ENCODE assay signal across 34 cellular contexts in genomic region chr6:45984347-45984746, GRCh38. TPM values are rescaled to one million over a fixed set of nuclear protein-coding genes. Genes with fewer than 3 reads are reported as not detected.
"Had no signal": no experiment of that assay in that cellular context is flagged by ENCODE, and none has a peak within 500 bp of the region (broad histone marks: within the 10 kb centered on the region; RNA-seq: fewer than 3 reads in every experiment).

No MANE protein-coding gene starts in this region.

- H3K27ac Mint-ChIP-seq: activated B cell treated with CpG ODN at 0.5 μM for 24 hours; activated CD8-positive, alpha-beta T cell treated with anti-CD3 and anti-CD28 coated beads for 36 hours; activated naive CD4-positive, alpha-beta T cell treated with anti-CD3 and anti-CD28 coated beads for 36 hours; activated naive CD4-positive, alpha-beta T cell treated with anti-CD3 and anti-CD28 coated beads, Interleukin-2, amount 50 U/mL, for 24 hours; activated naive CD8-positive, alpha-beta T cell treated with anti-CD3 and anti-CD28 coated beads for 36 hours; activated naive CD8-positive, alpha-beta T cell treated with anti-CD3 and anti-CD28 coated beads, Interleukin-2, amount 50 U/mL, for 24 hours; activated T-helper 2 cell treated with anti-CD3 and anti-CD28 coated beads, Interferon-gamma antibody, Interleukin-2, Interleukin-4, amounts not matched to agents 10 μg/mL and 5 μg/mL and 100 μg/mL, durations not matched to agents 14 hours and 24 hours and 36 hours; T-helper 17 cell; T-helper 2 cell treated with Interferon-gamma antibody and Interleukin-4, amounts not matched to agents 5 μg/mL and 100 μg/mL, for 36 hours had no signal

- H3K36me3 Mint-ChIP-seq: activated naive CD8-positive, alpha-beta T cell treated with anti-CD3 and anti-CD28 coated beads for 36 hours had no signal

- H3K27ac ChIP-seq: adrenal gland, body of pancreas, epithelial cell of prostate, esophagus squamous epithelium, WERI-Rb-1 had no signal

- ATAC-seq: activated CD4-positive, CD25-positive, alpha-beta regulatory T cell treated with anti-CD3 and anti-CD28 coated beads, Interleukin-2, amount 50 U/mL, for 24 hours; activated CD8-positive, alpha-beta T cell treated with anti-CD3 and anti-CD28 coated beads for 36 hours; activated naive CD8-positive, alpha-beta T cell treated with anti-CD3 and anti-CD28 coated beads, Interleukin-2, amount 50 U/mL, for 24 hours; activated T-cell treated with anti-CD3 and anti-CD28 coated beads, Interleukin-2, amount 50 U/mL, for 4 hours; body of pancreas; T-helper 17 cell had no signal

- H3K9me3 Mint-ChIP-seq: activated B cell treated with CpG ODN at 0.5 μM for 24 hours; activated CD8-positive, alpha-beta T cell treated with anti-CD3 and anti-CD28 coated beads for 36 hours; activated naive CD4-positive, alpha-beta T cell treated with anti-CD3 and anti-CD28 coated beads, Interleukin-2, amount 50 U/mL, for 24 hours; activated naive CD8-positive, alpha-beta T cell treated with anti-CD3 and anti-CD28 coated beads for 36 hours; activated naive CD8-positive, alpha-beta T cell treated with anti-CD3 and anti-CD28 coated beads, Interleukin-2, amount 50 U/mL, for 24 hours; activated T-cell treated with anti-CD3 and anti-CD28 coated beads, Interleukin-2, amount 50 U/mL, for 4 hours; activated T-helper 2 cell treated with anti-CD3 and anti-CD28 coated beads, Interferon-gamma antibody, Interleukin-2, Interleukin-4, amounts not matched to agents 10 μg/mL and 5 μg/mL and 100 μg/mL, durations not matched to agents 14 hours and 24 hours and 36 hours; T-helper 2 cell treated with Interferon-gamma antibody and Interleukin-4, amounts not matched to agents 5 μg/mL and 100 μg/mL, for 36 hours had no signal

- H3K9me3 ChIP-seq: adrenal gland, body of pancreas, colonic mucosa, esophagus squamous epithelium had no signal

- H3K27me3 ChIP-seq: adrenal gland, body of pancreas, colonic mucosa, esophagus squamous epithelium had no signal

- H3K4me3 ChIP-seq: adrenal gland, body of pancreas, colonic mucosa, esophagus squamous epithelium had no signal

- H3K27me3 Mint-ChIP-seq: activated CD8-positive, alpha-beta T cell treated with anti-CD3 and anti-CD28 coated beads for 36 hours; activated naive CD4-positive, alpha-beta T cell treated with anti-CD3 and anti-CD28 coated beads, Interleukin-2, amount 50 U/mL, for 24 hours; activated naive CD8-positive, alpha-beta T cell treated with anti-CD3 and anti-CD28 coated beads for 36 hours; T-helper 17 cell had no signal

- DNase-seq: activated B cell treated with CpG ODN at 0.5 μM for 24 hours; activated CD4-positive, alpha-beta T cell treated with anti-CD3 and anti-CD28 coated beads for 48 hours; activated CD4-positive, alpha-beta T cell treated with anti-CD3 and anti-CD28 coated beads, Interleukin-2, amount 50 U/mL, for 1 hour; activated CD4-positive, alpha-beta T cell treated with anti-CD3 and anti-CD28 coated beads, Interleukin-2, amount 50 U/mL, for 48 hours; activated CD8-positive, alpha-beta memory T cell treated with anti-CD3 and anti-CD28 coated beads for 24 hours; activated CD8-positive, alpha-beta T cell treated with anti-CD3 and anti-CD28 coated beads for 36 hours; activated effector memory CD4-positive, alpha-beta T cell treated with anti-CD3 and anti-CD28 coated beads, Interleukin-2, amount 50 U/mL, for 16 hours; activated naive CD4-positive, alpha-beta T cell treated with anti-CD3 and anti-CD28 coated beads for 36 hours; activated naive CD8-positive, alpha-beta T cell treated with anti-CD3 and anti-CD28 coated beads for 36 hours; activated naive CD8-positive, alpha-beta T cell treated with anti-CD3 and anti-CD28 coated beads, Interleukin-2, amount 50 U/mL, for 24 hours; activated T-cell treated with anti-CD3 and anti-CD28 coated beads, Interleukin-2, amount 50 U/mL, for 4 hours; adrenal gland; amygdala; aorta; body of pancreas; central memory CD4-positive, alpha-beta T cell; cerebellar nuclear complex; colonic mucosa; effector CD8-positive, alpha-beta T cell; esophagus squamous epithelium; foreskin melanocyte; glutamatergic neuron; T-helper 1 cell; T-helper 17 cell; T1000; WERI-Rb-1 had no signal

- H3K4me1 ChIP-seq: adrenal gland, body of pancreas, colonic mucosa, esophagus squamous epithelium had no signal

- H3K4me1 Mint-ChIP-seq: activated B cell treated with CpG ODN at 0.5 μM for 24 hours; activated naive CD4-positive, alpha-beta T cell treated with anti-CD3 and anti-CD28 coated beads, Interleukin-2, amount 50 U/mL, for 24 hours; activated naive CD8-positive, alpha-beta T cell treated with anti-CD3 and anti-CD28 coated beads for 36 hours; activated naive CD8-positive, alpha-beta T cell treated with anti-CD3 and anti-CD28 coated beads, Interleukin-2, amount 50 U/mL, for 24 hours had no signal

- H3K36me3 ChIP-seq: adrenal gland, colonic mucosa, esophagus squamous epithelium, WERI-Rb-1 had no signal

- H3K4me3 Mint-ChIP-seq: activated B cell treated with CpG ODN at 0.5 μM for 24 hours; activated CD8-positive, alpha-beta T cell treated with anti-CD3 and anti-CD28 coated beads for 36 hours; activated naive CD4-positive, alpha-beta T cell treated with anti-CD3 and anti-CD28 coated beads for 36 hours; activated naive CD4-positive, alpha-beta T cell treated with anti-CD3 and anti-CD28 coated beads, Interleukin-2, amount 50 U/mL, for 24 hours; activated naive CD8-positive, alpha-beta T cell treated with anti-CD3 and anti-CD28 coated beads for 36 hours; activated naive CD8-positive, alpha-beta T cell treated with anti-CD3 and anti-CD28 coated beads, Interleukin-2, amount 50 U/mL, for 24 hours; activated T-cell treated with anti-CD3 and anti-CD28 coated beads, Interleukin-2, amount 50 U/mL, for 4 hours; T-helper 17 cell; T-helper 2 cell treated with Interferon-gamma antibody and Interleukin-4, amounts not matched to agents 5 μg/mL and 100 μg/mL, for 36 hours had no signal

RNA-seq across cellular contexts. Expression of gene CLIC5, which starts 31.3 kb away (rescaled TPM):
- total RNA-seq: fibroblast of lung, fibroblast of villous mesenchyme had no signal
- polyA plus RNA-seq: endothelial cell of umbilical vein had no signal
